In the genomic region with DNA sequence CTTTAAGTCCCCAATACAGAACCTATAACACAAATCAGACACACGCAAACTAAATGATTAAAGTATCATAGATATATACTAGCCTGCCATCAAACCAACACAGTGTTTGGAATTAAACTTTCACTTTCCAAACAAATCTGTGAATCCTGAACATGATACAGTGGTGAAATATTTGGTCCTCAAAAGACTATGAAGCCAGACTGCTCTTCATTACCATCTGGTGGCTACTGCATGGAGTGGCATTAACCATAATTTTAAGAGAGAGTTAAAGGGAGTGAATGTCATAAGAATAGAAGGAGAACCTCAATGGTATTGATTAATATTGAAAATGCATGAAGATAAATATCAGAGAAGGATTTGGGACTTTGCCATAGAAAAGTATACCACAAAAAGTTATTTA, we compare ENCODE assay signal across 10 cellular contexts. TPM values are rescaled to one million over a fixed set of nuclear protein-coding genes. Genes with fewer than 3 reads are reported as not detected.
DNase-seq lines count a peak whose midpoint lies in the region; ATAC-seq and TF ChIP-seq lines count a peak whose summit lies in the region.
"Had no signal": no experiment of that assay in that cellular context is flagged by ENCODE, and none has a peak within 500 bp of the region (broad histone marks: within the 10 kb centered on the region; RNA-seq: fewer than 3 reads in every experiment).

No MANE protein-coding gene starts in this region.

- H3K9me3 Mint-ChIP-seq in progenitor cell of endocrine pancreas (ENCODE audit: low read depth), result no peaks in the 10 kb centered on the region

- no peak overlapping the region for H3K27ac Mint-ChIP-seq in progenitor cell of endocrine pancreas

- peak; percentile 67 for TF ChIP-seq CTCF in brain microvascular endothelial cell (IDR thresholded peaks at IDR 0.05; ENCODE audit: low read depth, low read length, missing control alignments)
- TF ChIP-seq CTCF in progenitor cell of endocrine pancreas (IDR thresholded peaks at IDR 0.05; ENCODE audit: unreplicated experiment), result peak; percentile 33

- H3K36me3 Mint-ChIP-seq in progenitor cell of endocrine pancreas (ENCODE audit: insufficient read depth), result no peaks in the 10 kb centered on the region

- no peak overlapping the region for H3K4me3 Mint-ChIP-seq in progenitor cell of endocrine pancreas (ENCODE audit: low read depth)

- in situ Hi-C loops in brain microvascular endothelial cell (cut with HindIII; ENCODE audit: low pct_ligation_motif_present, low sequenced_read_pairs), result no loop called here

- H3K27ac ChIP-seq in brain microvascular endothelial cell, result no peak overlapping the region

- H3K27me3 ChIP-seq in brain microvascular endothelial cell (replicated peaks), result no peaks in the 10 kb centered on the region

- peaks cover 6% of the 10 kb centered on the region for H3K27me3 Mint-ChIP-seq in progenitor cell of endocrine pancreas

- H3K4me1 Mint-ChIP-seq in progenitor cell of endocrine pancreas (ENCODE audit: low read depth), result no peaks in the 10 kb centered on the region

- no peak for ATAC-seq in GM21390 (IDR thresholded peaks at IDR 0.05; ENCODE audit: unreplicated experiment)

- no peak overlapping the region for H3K4me3 ChIP-seq in brain microvascular endothelial cell (ENCODE audit: low read depth, low read length)

- peak; percentile 26 for DNase-seq in NOMO-1 treated with DMSO at 0.1 percent for 48 hours (lab: John Stamatoyannopoulos, UW; ENCODE audit: unreplicated experiment)
- no peak for DNase-seq in NOMO-1 treated with dmso at 0.1 percent for 144 hours (lab: John Stamatoyannopoulos, UW; ENCODE audit: unreplicated experiment)
- DNase-seq in LHCN-M2 (ENCODE audit: low read depth), result peak; percentile 32
- peak; percentile 31 for DNase-seq in brain microvascular endothelial cell
- DNase-seq in progenitor cell of endocrine pancreas (ENCODE audit: low spot score, unreplicated experiment), result no peak
- no peak for DNase-seq in cortex of kidney (lab: John Stamatoyannopoulos, UW)
- no peak for DNase-seq in AML-193 (lab: John Stamatoyannopoulos, UW)
- DNase-seq: NCI-H510A; stimulated activated CD4-positive, alpha-beta T cell treated with anti-CD3 and anti-CD28 coated beads, Interleukin-4, amount 100 ng/mL, for 1 hour had no signal

- H3K36me3 ChIP-seq in brain microvascular endothelial cell (replicated peaks), result no peaks in the 10 kb centered on the region

RNA-seq across cellular contexts. Expression of gene GABRA4, which starts 9.2 kb away (rescaled TPM):
- total RNA-seq in LHCN-M2 (2014; rRNA removed) (not detected in 2 replicates), progenitor cell of endocrine pancreas (not detected in 2 replicates)
- polyA plus RNA-seq in LHCN-M2 (2012), result not detected

RNA-seq across cellular contexts. Expression of gene GABRB1, which starts 28.8 kb away (rescaled TPM):
- total RNA-seq in LHCN-M2 (2014; rRNA removed) (not detected in 2 replicates), progenitor cell of endocrine pancreas (1.2 and 1.6 TPM in 2 replicates)
- not detected for polyA plus RNA-seq in LHCN-M2 (2012)

Comparison
In these comparisons a context has a peak if more than half of its experiments do, and no peak if none do; other contexts are left out.
1. DNase-seq: peak in NOMO-1 treated with DMSO at 0.1 percent for 48 hours (single experiment), LHCN-M2 (single experiment) and brain microvascular endothelial cell (single experiment); none in NOMO-1 treated with dmso at 0.1 percent for 144 hours (single experiment), progenitor cell of endocrine pancreas (single experiment), cortex of kidney (single experiment) and AML-193 (0 of 2).